15 cellular contexts compared by ENCODE assay signal in the genomic region with DNA sequence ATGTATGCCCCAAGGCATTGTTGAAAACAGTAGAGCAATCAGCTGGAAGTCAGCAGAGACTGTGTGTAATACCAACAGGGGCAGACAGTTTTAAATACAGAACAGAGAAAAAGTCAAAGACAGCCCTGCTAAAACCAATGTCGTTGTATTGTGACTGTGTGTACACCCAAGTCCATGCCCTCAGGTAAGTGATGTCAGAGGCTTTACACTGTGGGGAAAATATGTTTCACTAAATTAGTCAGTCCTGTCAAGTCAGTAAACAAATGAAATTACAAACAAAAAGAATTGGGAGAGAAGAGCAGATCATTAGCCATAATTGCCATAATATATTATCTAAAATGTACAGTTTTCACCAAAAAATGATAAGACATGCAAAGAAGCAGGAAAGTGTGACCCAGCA. TPM values are rescaled to one million over a fixed set of nuclear protein-coding genes. Genes with fewer than 3 reads are reported as not detected.
DNase-seq lines count a peak whose midpoint lies in the region; ATAC-seq, FAIRE-seq and TF ChIP-seq lines count a peak whose summit lies in the region.
"Had no signal": no experiment of that assay in that cellular context is flagged by ENCODE, and none has a peak within 500 bp of the region (broad histone marks: within the 10 kb centered on the region; RNA-seq: fewer than 3 reads in every experiment).

No MANE protein-coding gene starts in this region.

- no TSS peak for BruUV-seq in GM12878 (replicated peaks; lab: Mats Ljungman, UMichigan)

- no peak for TF ChIP-seq POLR2A in GM12878 (IDR thresholded peaks at IDR 0.05; ENCODE audit: low read depth, low read length)

- no peak overlapping the region for H2AFZ ChIP-seq in GM12878 (ENCODE audit: control insufficient read depth, low read depth, low read length)
- H2AFZ ChIP-seq: GM23338 had no signal

- CTCF ChIA-PET in GM12878 (lab: Yijun Ruan, JAX) (no interaction called here), GM10248 (lab: Yijun Ruan, JAX) (interaction anchor here (2.1 kb wide), 1 partner anchor 13 kb away, joined by 6 read pairs; no protein-coding TSS in a partner anchor)

- RAD21 ChIA-PET in GM12878 (lab: Charles Lee; ENCODE audit: unreplicated experiment): no interaction called here

- in situ Hi-C loops in GM12878 (cut with MboI): no loop called here

- no peaks in the 10 kb centered on the region for H3K36me3 ChIP-seq in GM12878 (ENCODE audit: control insufficient read depth in 2 of 2, insufficient read depth in 2 of 2, low read length in 1 of 2)
- H3K36me3 ChIP-seq: BLaER1 had no signal

- WGBS in GM12878 (ENCODE audit: insufficient coverage, insufficient replicate concordance, low lambda C conversion rate, missing lambda C conversion rate): 0% methylated on average over 1 of the region's 1 CpG

- H3K36me3 Mint-ChIP-seq in activated T-cell treated with anti-CD3 and anti-CD28 coated beads, Interleukin-2, amount 50 U/mL, for 24 hours (ENCODE audit: low read depth): peaks cover 3% of the 10 kb centered on the region
- H3K36me3 Mint-ChIP-seq: IgD-negative memory B cell had no signal

- TF ChIP-seq CTCF in GM12878 (IDR thresholded peaks at IDR 0.05 in 2 of 3, conservative IDR thresholded peaks at IDR 0.05 in 1 of 3; ENCODE audit: control insufficient read depth in 2 of 3, extremely low read depth in 1 of 3, insufficient read depth in 1 of 3, low read depth in 3 of 3, low read length in 3 of 3) (no peak), GM10248 (IDR thresholded peaks at IDR 0.05; ENCODE audit: control extremely low read depth, extremely low read depth, low read depth, missing control alignments) (no peak)

- H3K4me2 ChIP-seq in GM12878 (ENCODE audit: control insufficient read depth, insufficient read depth): no peak overlapping the region
- H3K4me2 ChIP-seq: BLaER1, GM23338 had no signal

- H4K20me1 ChIP-seq in GM12878 (ENCODE audit: control insufficient read depth, insufficient read depth): no peaks in the 10 kb centered on the region
- H4K20me1 ChIP-seq: BLaER1 had no signal

- POLR2A ChIA-PET in GM12878 (lab: Charles Lee) (no interaction called here), GM10248 (lab: Yijun Ruan, JAX) (no interaction called here)

- no peak for TF ChIP-seq RAD21 in GM12878 (IDR thresholded peaks at IDR 0.05; ENCODE audit: insufficient read depth, low read depth, low read length)

- H3K27me3 Mint-ChIP-seq in activated T-cell treated with anti-CD3 and anti-CD28 coated beads, Interleukin-2, amount 50 U/mL, for 24 hours: peaks cover 43% of the 10 kb centered on the region

- no peak overlapping the region for H3K4me3 Mint-ChIP-seq in activated T-cell treated with anti-CD3 and anti-CD28 coated beads, Interleukin-2, amount 50 U/mL, for 24 hours
- H3K4me3 Mint-ChIP-seq: CD8-positive, alpha-beta memory T cell; GM23338; IgD-negative memory B cell had no signal

- H3K27ac ChIP-seq in GM12878 (ENCODE audit: control insufficient read depth, insufficient read depth): no peak overlapping the region
- H3K27ac ChIP-seq: BLaER1 had no signal

- ATAC-seq in GM18907 (IDR thresholded peaks at IDR 0.05; ENCODE audit: unreplicated experiment) (peak; percentile 51), GM12878 (peak; percentile 34; the same call in 2 of the 3 replicates)
- ATAC-seq: GM23338 had no signal

- H3K9me3 Mint-ChIP-seq in activated T-cell treated with anti-CD3 and anti-CD28 coated beads, Interleukin-2, amount 50 U/mL, for 24 hours: peaks cover 12% of the 10 kb centered on the region

- no peak for FAIRE-seq in GM12878 (lab: Jason Lieb, UNC)

- SMC1A ChIA-PET in GM12878 (lab: Charles Lee; ENCODE audit: uncharacterized antibody, unreplicated experiment): no interaction called here

- no peak overlapping the region for H3K27ac Mint-ChIP-seq in activated T-cell treated with anti-CD3 and anti-CD28 coated beads, Interleukin-2, amount 50 U/mL, for 24 hours
- H3K27ac Mint-ChIP-seq: CD8-positive, alpha-beta memory T cell; GM23338; IgD-negative memory B cell had no signal

- no peak overlapping the region for H3K9ac ChIP-seq in GM12878 (ENCODE audit: control insufficient read depth, insufficient read depth, low read length)
- H3K9ac ChIP-seq: BLaER1 had no signal

- peaks cover 0 to 8% of the 10 kb centered on the region in 2 experiments; a peak in 3 of 4 replicates for H3K27me3 ChIP-seq in GM12878 (replicated peaks in 1 of 2; ENCODE audit: control insufficient read depth in 2 of 2, insufficient read depth in 2 of 2, low read length in 1 of 2)

- intact Hi-C loops in GM12878 (cut with micrococcal nuclease; ENCODE audit: unreplicated experiment): no loop called here

- H3K4me3 ChIP-seq in GM12878: no peak overlapping the region
- H3K4me3 ChIP-seq: BLaER1, GM23338 had no signal

- H3K4me1 ChIP-seq in GM12878 (ENCODE audit: control insufficient read depth, insufficient read depth, low read length): no peaks in the 10 kb centered on the region
- H3K4me1 ChIP-seq: BLaER1, Caco-2 had no signal

- H3K9me3 ChIP-seq in GM12878 (replicated peaks; ENCODE audit: control insufficient read depth, insufficient read depth, low read length): peaks cover 2% of the 10 kb centered on the region; the same call in 2 of the 3 replicates
- H3K9me3 ChIP-seq: Caco-2 had no signal

- no peaks in the 10 kb centered on the region for H3K79me2 ChIP-seq in GM12878 (ENCODE audit: control insufficient read depth, insufficient read depth, low read length)

- no peak for TF ChIP-seq EP300 in GM12878 (IDR thresholded peaks at IDR 0.05; ENCODE audit: borderline replicate concordance in 1 of 2, control insufficient read depth in 1 of 2, low read depth in 2 of 2, low read length in 2 of 2)

- peak; percentile 11 for DNase-seq in NCI-H146 (lab: John Stamatoyannopoulos, UW)
- no peak for DNase-seq in GM12878 (ENCODE audit: low read depth, low spot score)
- DNase-seq in foreskin melanocyte: peak; percentile 37
- no peak for DNase-seq in GM10248 (ENCODE audit: extremely low spot score)
- no peak for DNase-seq in activated T-cell treated with anti-CD3 and anti-CD28 coated beads, Interleukin-2, amount 50 U/mL, for 24 hours
- DNase-seq in NCI-H1105 treated with DMSO at 0.1 percent for 48 hours (lab: John Stamatoyannopoulos, UW): no peak
- DNase-seq: Caco-2; CD8-positive, alpha-beta memory T cell; DND-41; GDM1; H7 had no signal

- peaks cover 14% of the 10 kb centered on the region for H3K4me1 Mint-ChIP-seq in activated T-cell treated with anti-CD3 and anti-CD28 coated beads, Interleukin-2, amount 50 U/mL, for 24 hours (ENCODE audit: low read depth)

TF ChIP-seq in GM12878, 131 proteins besides CTCF, POLR2A, EP300 and RAD21 (continues in another document):
- TF ChIP-seq STAT1 (conservative IDR thresholded peaks at IDR 0.05) (no peak), PAX8 (IDR thresholded peaks at IDR 0.05) (no peak), TARDBP (IDR thresholded peaks at IDR 0.05; ENCODE audit: borderline replicate concordance) (no peak), NFIC (IDR thresholded peaks at IDR 0.05; ENCODE audit: low read depth, low read length) (no peak), SIN3A (IDR thresholded peaks at IDR 0.05; ENCODE audit: low read depth, low read length) (no peak), CBX5 (IDR thresholded peaks at IDR 0.05; ENCODE audit: low read depth) (no peak), RUNX3 (IDR thresholded peaks at IDR 0.05; ENCODE audit: low read length) (no peak), TCF12 (IDR thresholded peaks at IDR 0.05; ENCODE audit: low read depth, low read length) (no peak), GABPA (IDR thresholded peaks at IDR 0.05; ENCODE audit: low read depth) (no peak)
- TF ChIP-seq, protein P1, sequence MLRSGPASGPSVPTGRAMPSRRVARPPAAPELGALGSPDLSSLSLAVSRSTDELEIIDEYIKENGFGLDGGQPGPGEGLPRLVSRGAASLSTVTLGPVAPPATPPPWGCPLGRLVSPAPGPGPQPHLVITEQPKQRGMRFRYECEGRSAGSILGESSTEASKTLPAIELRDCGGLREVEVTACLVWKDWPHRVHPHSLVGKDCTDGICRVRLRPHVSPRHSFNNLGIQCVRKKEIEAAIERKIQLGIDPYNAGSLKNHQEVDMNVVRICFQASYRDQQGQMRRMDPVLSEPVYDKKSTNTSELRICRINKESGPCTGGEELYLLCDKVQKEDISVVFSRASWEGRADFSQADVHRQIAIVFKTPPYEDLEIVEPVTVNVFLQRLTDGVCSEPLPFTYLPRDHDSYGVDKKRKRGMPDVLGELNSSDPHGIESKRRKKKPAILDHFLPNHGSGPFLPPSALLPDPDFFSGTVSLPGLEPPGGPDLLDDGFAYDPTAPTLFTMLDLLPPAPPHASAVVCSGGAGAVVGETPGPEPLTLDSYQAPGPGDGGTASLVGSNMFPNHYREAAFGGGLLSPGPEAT (IDR thresholded peaks at IDR 0.05; ENCODE audit: low read depth): no peak

RNA-seq across cellular contexts. Expression of a gene that starts 2.4 kb away (rescaled TPM):
- 0.23 and 0.24 TPM in 2 replicates for total RNA-seq in GM12878 (2013; cell fraction: nucleolus; rRNA removed)
- total RNA-seq in GM12878 (2014; rRNA removed) (0.05 and 0.06 TPM in 2 replicates), GM12878 (2014; rRNA removed; fragmentation: Illumina TruSeq; extraction: Trizol) (0.09 TPM in 2 replicates), GM12878 (2021) (0.08 and 0.15 TPM in 2 replicates)
- not detected for polyA plus RNA-seq in GM12878 (2011; ENCODE audit: low read depth)
- polyA plus RNA-seq in GM12878 (2011; rRNA removed) (0.33 and 0.34 TPM in 2 replicates), GM12878 (2014; fragmentation: Illumina TruSeq; extraction: Trizol) (0.10 and 0.17 TPM in 2 replicates), GM12878 (2014; fragmentation: Nextera tagmentation; extraction: Ambion mirVana) (not detected), GM12878 (2014; rRNA removed) (0.09 TPM in 1 of 2 replicates, not detected in the other), GM12878 (2016; fragmentation: Nextera tagmentation; extraction: Ambion mirVana) (under 1 TPM in 1 of 2 experiments, not detected in 1; 0.12 TPM)
- polyA plus RNA-seq in GM12878 (2011; cell fraction: cytosol; rRNA removed): 0.18 and 0.24 TPM in 2 replicates
- 0.75 and 0.80 TPM in 2 replicates for polyA plus RNA-seq in GM12878 (2011; cell fraction: nucleus; rRNA removed)
- polyA plus RNA-seq in GM12878 (2012): 0.06 TPM in 1 of 2 replicates, not detected in the other
- 0.29 and 0.41 TPM in 2 replicates for polyA minus RNA-seq in GM12878 (2011; rRNA and poly(A)+ RNA removed)
- not detected in 2 replicates for polyA minus RNA-seq in GM12878 (2011; cell fraction: cytosol; rRNA and poly(A)+ RNA removed)
- 0.12 and 0.29 TPM in 2 replicates for polyA minus RNA-seq in GM12878 (2011; cell fraction: nucleus; rRNA and poly(A)+ RNA removed)

Comparison
In these comparisons a context has a peak if more than half of its experiments do, and no peak if none do; other contexts are left out.
1. DNase-seq: peak in NCI-H146 (single experiment) and foreskin melanocyte (single experiment); none in GM12878 (single experiment), GM10248 (single experiment), activated T-cell treated with anti-CD3 and anti-CD28 coated beads, Interleukin-2, amount 50 U/mL, for 24 hours (single experiment) and NCI-H1105 treated with DMSO at 0.1 percent for 48 hours (single experiment).